Comparison of ENCODE assay signal across 1 cellular context in genomic region chr3:49025005-49025792, GRCh38.
TF ChIP-seq lines count a peak whose summit lies in the region.

No MANE protein-coding gene starts in this region.

TF ChIP-seq in K562, 482 proteins besides CTCF, POLR2A, EP300 and RAD21 (continued from another document):
- TF ChIP-seq THRB (CRISPR knock-in tag; conservative IDR thresholded peaks at IDR 0.05) (peak; percentile 64; the same call in 1 of the 2 replicates), VEZF1 (CRISPR knock-in tag; IDR thresholded peaks at IDR 0.05) (no peak), POLR2G (IDR thresholded peaks at IDR 0.05; ENCODE audit: low read depth, low read length) (peak; percentile 70; the same call in 1 of the 2 replicates), CBFA2T2 (conservative IDR thresholded peaks at IDR 0.05) (0 out of 2 replicates have a peak, but pooled peaks have one; percentile 24), CEBPB (tag; IDR thresholded peaks at IDR 0.05) (peak; percentile 57), TCF15 (CRISPR knock-in tag; IDR thresholded peaks at IDR 0.05) (no peak)
